In the genomic region with DNA sequence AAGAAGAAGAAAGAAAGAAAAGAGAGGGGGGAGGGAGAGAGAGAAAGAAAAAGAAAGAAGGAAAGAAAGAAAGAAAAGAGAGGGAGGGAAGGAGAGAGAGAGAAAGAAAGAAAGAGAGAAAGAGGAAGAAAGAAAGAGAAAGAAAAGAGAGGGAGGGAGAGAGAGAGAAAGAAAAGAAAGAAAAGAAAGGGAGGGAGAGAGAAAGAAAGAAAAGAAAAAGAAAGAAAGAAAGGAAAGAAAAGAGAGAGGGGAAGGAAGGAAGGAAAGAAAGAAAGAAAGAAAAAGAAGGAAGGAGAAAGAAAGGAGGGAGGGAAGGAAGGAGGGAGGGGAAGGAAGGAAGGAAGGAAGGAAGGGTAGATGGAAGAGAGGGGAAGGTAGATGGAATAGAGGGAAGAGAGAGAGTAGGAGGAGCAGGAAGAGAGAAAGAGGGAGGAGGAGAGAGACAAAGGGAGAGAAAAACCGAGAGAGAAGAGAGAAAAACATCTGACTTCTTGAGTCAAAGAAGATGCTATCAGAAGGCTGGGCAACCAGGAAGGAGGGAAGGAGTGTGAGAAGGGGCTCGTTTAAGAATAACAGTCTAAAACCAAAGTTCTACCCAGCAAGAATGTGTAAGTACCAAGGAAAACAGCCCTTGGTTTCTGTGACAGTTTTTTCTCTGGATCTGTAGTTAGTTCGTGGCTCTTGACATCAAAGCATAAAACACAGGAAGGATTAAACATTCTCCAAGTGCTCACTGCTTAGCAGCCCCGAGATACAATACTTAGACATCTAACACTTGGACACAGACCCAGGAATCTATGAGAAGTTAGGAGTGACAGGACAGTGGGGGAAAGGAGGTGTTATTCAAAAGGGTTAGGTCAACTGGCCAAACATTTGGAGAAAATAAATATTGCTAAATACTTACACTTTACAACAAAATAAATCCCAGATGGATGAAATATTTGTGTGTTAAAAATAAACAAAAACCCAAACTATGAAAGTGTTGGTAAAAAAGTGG, we compare ENCODE assay signal across 1 cellular context.
TF ChIP-seq lines count a peak whose summit lies in the region.

No MANE protein-coding gene starts in this region.

TF ChIP-seq in SK-N-SH treated with all-trans-retinoic acid at 6 μM for 48 hours, 23 proteins besides CTCF, POLR2A, EP300 and RAD21:
- TF ChIP-seq, protein P1, sequence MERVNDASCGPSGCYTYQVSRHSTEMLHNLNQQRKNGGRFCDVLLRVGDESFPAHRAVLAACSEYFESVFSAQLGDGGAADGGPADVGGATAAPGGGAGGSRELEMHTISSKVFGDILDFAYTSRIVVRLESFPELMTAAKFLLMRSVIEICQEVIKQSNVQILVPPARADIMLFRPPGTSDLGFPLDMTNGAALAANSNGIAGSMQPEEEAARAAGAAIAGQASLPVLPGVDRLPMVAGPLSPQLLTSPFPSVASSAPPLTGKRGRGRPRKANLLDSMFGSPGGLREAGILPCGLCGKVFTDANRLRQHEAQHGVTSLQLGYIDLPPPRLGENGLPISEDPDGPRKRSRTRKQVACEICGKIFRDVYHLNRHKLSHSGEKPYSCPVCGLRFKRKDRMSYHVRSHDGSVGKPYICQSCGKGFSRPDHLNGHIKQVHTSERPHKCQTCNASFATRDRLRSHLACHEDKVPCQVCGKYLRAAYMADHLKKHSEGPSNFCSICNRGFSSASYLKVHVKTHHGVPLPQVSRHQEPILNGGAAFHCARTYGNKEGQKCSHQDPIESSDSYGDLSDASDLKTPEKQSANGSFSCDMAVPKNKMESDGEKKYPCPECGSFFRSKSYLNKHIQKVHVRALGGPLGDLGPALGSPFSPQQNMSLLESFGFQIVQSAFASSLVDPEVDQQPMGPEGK (CRISPR knock-in tag; IDR thresholded peaks at IDR 0.05; ENCODE audit: borderline replicate concordance), result no peak
- TF ChIP-seq ZFP30 (CRISPR knock-in tag; IDR thresholded peaks at IDR 0.05) (no peak), ESRRG (CRISPR knock-in tag; IDR thresholded peaks at IDR 0.05) (no peak), ARNTL (CRISPR knock-in tag; IDR thresholded peaks at IDR 0.05; ENCODE audit: borderline replicate concordance, low read depth) (no peak), CSDC2 (CRISPR knock-in tag; IDR thresholded peaks at IDR 0.05) (no peak), ZNF70 (CRISPR knock-in tag; IDR thresholded peaks at IDR 0.05) (no peak), ZC3H10 (CRISPR knock-in tag; IDR thresholded peaks at IDR 0.05) (no peak), BACH2 (CRISPR knock-in tag; IDR thresholded peaks at IDR 0.05; ENCODE audit: borderline replicate concordance) (no peak), TOX (CRISPR knock-in tag; IDR thresholded peaks at IDR 0.05; ENCODE audit: borderline replicate concordance) (no peak), TCF4 (CRISPR knock-in tag; IDR thresholded peaks at IDR 0.05; ENCODE audit: borderline replicate concordance) (no peak), ZFP3 (CRISPR knock-in tag; IDR thresholded peaks at IDR 0.05) (no peak), ISL1 (CRISPR knock-in tag; IDR thresholded peaks at IDR 0.05) (no peak), PPARA (CRISPR knock-in tag; IDR thresholded peaks at IDR 0.05; ENCODE audit: borderline replicate concordance) (no peak)
- TF ChIP-seq, protein P2, sequence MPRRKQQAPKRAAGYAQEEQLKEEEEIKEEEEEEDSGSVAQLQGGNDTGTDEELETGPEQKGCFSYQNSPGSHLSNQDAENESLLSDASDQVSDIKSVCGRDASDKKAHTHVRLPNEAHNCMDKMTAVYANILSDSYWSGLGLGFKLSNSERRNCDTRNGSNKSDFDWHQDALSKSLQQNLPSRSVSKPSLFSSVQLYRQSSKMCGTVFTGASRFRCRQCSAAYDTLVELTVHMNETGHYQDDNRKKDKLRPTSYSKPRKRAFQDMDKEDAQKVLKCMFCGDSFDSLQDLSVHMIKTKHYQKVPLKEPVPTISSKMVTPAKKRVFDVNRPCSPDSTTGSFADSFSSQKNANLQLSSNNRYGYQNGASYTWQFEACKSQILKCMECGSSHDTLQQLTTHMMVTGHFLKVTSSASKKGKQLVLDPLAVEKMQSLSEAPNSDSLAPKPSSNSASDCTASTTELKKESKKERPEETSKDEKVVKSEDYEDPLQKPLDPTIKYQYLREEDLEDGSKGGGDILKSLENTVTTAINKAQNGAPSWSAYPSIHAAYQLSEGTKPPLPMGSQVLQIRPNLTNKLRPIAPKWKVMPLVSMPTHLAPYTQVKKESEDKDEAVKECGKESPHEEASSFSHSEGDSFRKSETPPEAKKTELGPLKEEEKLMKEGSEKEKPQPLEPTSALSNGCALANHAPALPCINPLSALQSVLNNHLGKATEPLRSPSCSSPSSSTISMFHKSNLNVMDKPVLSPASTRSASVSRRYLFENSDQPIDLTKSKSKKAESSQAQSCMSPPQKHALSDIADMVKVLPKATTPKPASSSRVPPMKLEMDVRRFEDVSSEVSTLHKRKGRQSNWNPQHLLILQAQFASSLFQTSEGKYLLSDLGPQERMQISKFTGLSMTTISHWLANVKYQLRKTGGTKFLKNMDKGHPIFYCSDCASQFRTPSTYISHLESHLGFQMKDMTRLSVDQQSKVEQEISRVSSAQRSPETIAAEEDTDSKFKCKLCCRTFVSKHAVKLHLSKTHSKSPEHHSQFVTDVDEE (CRISPR knock-in tag; IDR thresholded peaks at IDR 0.05), result no peak
- TF ChIP-seq, protein P3, sequence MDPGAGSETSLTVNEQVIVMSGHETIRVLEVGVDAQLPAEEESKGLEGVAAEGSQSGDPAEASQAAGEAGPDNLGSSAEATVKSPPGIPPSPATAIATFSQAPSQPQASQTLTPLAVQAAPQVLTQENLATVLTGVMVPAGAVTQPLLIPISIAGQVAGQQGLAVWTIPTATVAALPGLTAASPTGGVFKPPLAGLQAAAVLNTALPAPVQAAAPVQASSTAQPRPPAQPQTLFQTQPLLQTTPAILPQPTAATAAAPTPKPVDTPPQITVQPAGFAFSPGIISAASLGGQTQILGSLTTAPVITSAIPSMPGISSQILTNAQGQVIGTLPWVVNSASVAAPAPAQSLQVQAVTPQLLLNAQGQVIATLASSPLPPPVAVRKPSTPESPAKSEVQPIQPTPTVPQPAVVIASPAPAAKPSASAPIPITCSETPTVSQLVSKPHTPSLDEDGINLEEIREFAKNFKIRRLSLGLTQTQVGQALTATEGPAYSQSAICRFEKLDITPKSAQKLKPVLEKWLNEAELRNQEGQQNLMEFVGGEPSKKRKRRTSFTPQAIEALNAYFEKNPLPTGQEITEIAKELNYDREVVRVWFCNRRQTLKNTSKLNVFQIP (CRISPR knock-in tag; IDR thresholded peaks at IDR 0.05; ENCODE audit: borderline replicate concordance, low read depth), result no peak
